Comparison of ENCODE assay signal across 28 cellular contexts in genomic region chr9:19033015-19033414, GRCh38. TPM values are rescaled to one million over a fixed set of nuclear protein-coding genes. Genes with fewer than 3 reads are reported as not detected.
"Had no signal": no experiment of that assay in that cellular context is flagged by ENCODE, and none has a peak within 500 bp of the region (broad histone marks: within the 10 kb centered on the region; RNA-seq: fewer than 3 reads in every experiment).

Gene SAXO1, minus strand, starts transcription at chr9:19033209. Its CDS starts 301 bp downstream, at chr9:19032908.

- H3K9me3 Mint-ChIP-seq: activated CD4-positive, alpha-beta memory T cell treated with anti-CD3 and anti-CD28 coated beads for 36 hours; activated CD4-positive, alpha-beta T cell treated with anti-CD3 and anti-CD28 coated beads, Interleukin-2, amount 10 ng/mL, durations not matched to agents 24 days and 14 days; activated T-cell treated with anti-CD3 and anti-CD28 coated beads, Interleukin-2, amount 50 U/mL, for 24 hours; stimulated activated effector memory CD8-positive, alpha-beta T cell treated with anti-CD3 and anti-CD28 coated beads, Interleukin-12 subunit alpha, Interleukin-12 subunit beta, amount 100 ng/mL, for 72 hours had no signal

- DNase-seq: activated CD4-positive, alpha-beta memory T cell treated with anti-CD3 and anti-CD28 coated beads for 36 hours; activated CD4-positive, alpha-beta T cell treated with anti-CD3 and anti-CD28 coated beads, Interleukin-2, amount 10 ng/mL, durations not matched to agents 24 days and 14 days; activated CD4-positive, CD25-positive, alpha-beta regulatory T cell treated with anti-CD3 and anti-CD28 coated beads, Interleukin-2, amount 50 U/mL, for 72 hours; activated CD8-positive, alpha-beta memory T cell treated with anti-CD3 and anti-CD28 coated beads, Interleukin-2, amount 50 U/mL, for 48 hours; activated gamma-delta T cell; activated naive CD4-positive, alpha-beta T cell treated with anti-CD3 and anti-CD28 coated beads, Interleukin-2, amount 50 U/mL, for 16 hours; activated T-cell treated with anti-CD3 and anti-CD28 coated beads, Interleukin-2, amount 50 U/mL, for 24 hours; amniotic stem cell; caudate nucleus; cortex of kidney; kidney; left colon; midbrain; naive thymus-derived CD4-positive, alpha-beta T cell; occipital lobe; spleen; stimulated activated CD4-positive, alpha-beta T cell treated with anti-CD3 and anti-CD28 coated beads, Interleukin-4, amount 100 ng/mL, for 1 hour; stomach; T-helper 17 cell; T1000; tibial artery had no signal

- H3K36me3 ChIP-seq: gastroesophageal sphincter, spleen, stomach, tibial artery had no signal

- H3K4me3 ChIP-seq: gastroesophageal sphincter, hepatocyte, spleen, stomach, tibial artery had no signal

- H3K27ac Mint-ChIP-seq: activated CD4-positive, alpha-beta memory T cell treated with anti-CD3 and anti-CD28 coated beads for 36 hours; activated CD4-positive, alpha-beta T cell treated with anti-CD3 and anti-CD28 coated beads, Interleukin-2, amount 10 ng/mL, durations not matched to agents 24 days and 14 days; activated T-cell treated with anti-CD3 and anti-CD28 coated beads, Interleukin-2, amount 50 U/mL, for 24 hours; naive thymus-derived CD4-positive, alpha-beta T cell; stimulated activated effector memory CD8-positive, alpha-beta T cell treated with anti-CD3 and anti-CD28 coated beads, Interleukin-12 subunit alpha, Interleukin-12 subunit beta, amount 100 ng/mL, for 72 hours; T-helper 17 cell had no signal

- ATAC-seq: gastroesophageal sphincter; left colon; naive thymus-derived CD4-positive, alpha-beta T cell; stimulated activated effector memory CD8-positive, alpha-beta T cell treated with anti-CD3 and anti-CD28 coated beads, Interleukin-12 subunit alpha, Interleukin-12 subunit beta, amount 100 ng/mL, for 72 hours; T-helper 17 cell had no signal

- H3K27me3 ChIP-seq: gastroesophageal sphincter, hepatocyte had no signal

- H3K27ac ChIP-seq: gastroesophageal sphincter, hepatocyte, spleen, stomach, tibial artery had no signal

- H3K4me3 Mint-ChIP-seq: activated CD4-positive, alpha-beta memory T cell treated with anti-CD3 and anti-CD28 coated beads for 36 hours; activated CD4-positive, alpha-beta T cell treated with anti-CD3 and anti-CD28 coated beads, Interleukin-2, amount 10 ng/mL, durations not matched to agents 24 days and 14 days; activated T-cell treated with anti-CD3 and anti-CD28 coated beads, Interleukin-2, amount 50 U/mL, for 24 hours; naive thymus-derived CD4-positive, alpha-beta T cell; neural crest cell; stimulated activated effector memory CD8-positive, alpha-beta T cell treated with anti-CD3 and anti-CD28 coated beads, Interleukin-12 subunit alpha, Interleukin-12 subunit beta, amount 100 ng/mL, for 72 hours; T-helper 17 cell had no signal

- H3K4me1 ChIP-seq: gastroesophageal sphincter, tibial artery had no signal

- H3K36me3 Mint-ChIP-seq: activated CD4-positive, alpha-beta memory T cell treated with anti-CD3 and anti-CD28 coated beads for 36 hours; stimulated activated effector memory CD8-positive, alpha-beta T cell treated with anti-CD3 and anti-CD28 coated beads, Interleukin-12 subunit alpha, Interleukin-12 subunit beta, amount 100 ng/mL, for 72 hours had no signal

- H3K4me1 Mint-ChIP-seq: neural crest cell; stimulated activated effector memory CD8-positive, alpha-beta T cell treated with anti-CD3 and anti-CD28 coated beads, Interleukin-12 subunit alpha, Interleukin-12 subunit beta, amount 100 ng/mL, for 72 hours had no signal

- H3K9me3 ChIP-seq: gastroesophageal sphincter, spleen, stomach, tibial artery had no signal

RNA-seq across cellular contexts. Expression of gene SAXO1, which starts in this region (rescaled TPM):
- total RNA-seq: activated CD4-positive, alpha-beta T cell treated with anti-CD3 and anti-CD28 coated beads, Interleukin-2, amount 10 ng/mL, durations not matched to agents 24 days and 14 days; endothelial cell of umbilical vein; fibroblast of villous mesenchyme; hepatocyte; left colon; occipital lobe; pulmonary artery endothelial cell; T-helper 17 cell had no signal
- polyA plus RNA-seq: endothelial cell of umbilical vein had no signal
